Comparison of ENCODE assay signal across 3 cellular contexts in the genomic region with DNA sequence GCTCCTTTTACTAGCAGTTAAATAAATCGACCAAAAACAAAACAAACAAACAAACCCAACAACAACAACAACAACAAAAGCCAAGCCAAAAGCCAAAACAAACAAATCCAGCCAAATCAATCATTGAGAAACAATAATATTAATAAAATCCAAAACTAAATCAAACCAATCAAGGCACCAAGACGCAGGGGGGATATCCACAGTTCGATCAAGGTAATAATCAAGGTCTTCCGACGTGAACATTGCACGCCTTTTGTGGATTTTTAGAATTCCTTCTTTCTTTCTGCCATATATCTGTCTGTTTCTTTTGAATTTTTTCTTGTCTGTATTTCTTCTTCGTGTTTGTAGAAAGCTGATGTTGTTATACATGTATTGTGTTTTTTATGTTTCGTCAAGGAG.
TF ChIP-seq lines count a peak whose summit lies in the region.

No MANE protein-coding gene starts in this region.

TF ChIP-seq in SK-N-SH, 30 proteins besides CTCF, POLR2A, EP300 and RAD21 (continued from another document and continues in another):
- TF ChIP-seq, protein P1, sequence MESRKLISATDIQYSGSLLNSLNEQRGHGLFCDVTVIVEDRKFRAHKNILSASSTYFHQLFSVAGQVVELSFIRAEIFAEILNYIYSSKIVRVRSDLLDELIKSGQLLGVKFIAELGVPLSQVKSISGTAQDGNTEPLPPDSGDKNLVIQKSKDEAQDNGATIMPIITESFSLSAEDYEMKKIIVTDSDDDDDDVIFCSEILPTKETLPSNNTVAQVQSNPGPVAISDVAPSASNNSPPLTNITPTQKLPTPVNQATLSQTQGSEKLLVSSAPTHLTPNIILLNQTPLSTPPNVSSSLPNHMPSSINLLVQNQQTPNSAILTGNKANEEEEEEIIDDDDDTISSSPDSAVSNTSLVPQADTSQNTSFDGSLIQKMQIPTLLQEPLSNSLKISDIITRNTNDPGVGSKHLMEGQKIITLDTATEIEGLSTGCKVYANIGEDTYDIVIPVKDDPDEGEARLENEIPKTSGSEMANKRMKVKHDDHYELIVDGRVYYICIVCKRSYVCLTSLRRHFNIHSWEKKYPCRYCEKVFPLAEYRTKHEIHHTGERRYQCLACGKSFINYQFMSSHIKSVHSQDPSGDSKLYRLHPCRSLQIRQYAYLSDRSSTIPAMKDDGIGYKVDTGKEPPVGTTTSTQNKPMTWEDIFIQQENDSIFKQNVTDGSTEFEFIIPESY (IDR thresholded peaks at IDR 0.05; ENCODE audit: borderline replicate concordance, low read depth), result no peak
- TF ChIP-seq JUND (IDR thresholded peaks at IDR 0.05) (no peak), YY1 (IDR thresholded peaks at IDR 0.05; ENCODE audit: low read depth) (no peak), PBX3 (IDR thresholded peaks at IDR 0.05) (no peak), USF1 (IDR thresholded peaks at IDR 0.05; ENCODE audit: borderline replicate concordance, low read depth) (no peak), TEAD4 (IDR thresholded peaks at IDR 0.05; ENCODE audit: borderline replicate concordance, insufficient read depth) (no peak), MEF2A (IDR thresholded peaks at IDR 0.05; ENCODE audit: borderline replicate concordance, low read depth) (no peak), CHD2 (IDR thresholded peaks at IDR 0.05; ENCODE audit: low read length, partially characterized antibody) (no peak)
- TF ChIP-seq, protein P2, sequence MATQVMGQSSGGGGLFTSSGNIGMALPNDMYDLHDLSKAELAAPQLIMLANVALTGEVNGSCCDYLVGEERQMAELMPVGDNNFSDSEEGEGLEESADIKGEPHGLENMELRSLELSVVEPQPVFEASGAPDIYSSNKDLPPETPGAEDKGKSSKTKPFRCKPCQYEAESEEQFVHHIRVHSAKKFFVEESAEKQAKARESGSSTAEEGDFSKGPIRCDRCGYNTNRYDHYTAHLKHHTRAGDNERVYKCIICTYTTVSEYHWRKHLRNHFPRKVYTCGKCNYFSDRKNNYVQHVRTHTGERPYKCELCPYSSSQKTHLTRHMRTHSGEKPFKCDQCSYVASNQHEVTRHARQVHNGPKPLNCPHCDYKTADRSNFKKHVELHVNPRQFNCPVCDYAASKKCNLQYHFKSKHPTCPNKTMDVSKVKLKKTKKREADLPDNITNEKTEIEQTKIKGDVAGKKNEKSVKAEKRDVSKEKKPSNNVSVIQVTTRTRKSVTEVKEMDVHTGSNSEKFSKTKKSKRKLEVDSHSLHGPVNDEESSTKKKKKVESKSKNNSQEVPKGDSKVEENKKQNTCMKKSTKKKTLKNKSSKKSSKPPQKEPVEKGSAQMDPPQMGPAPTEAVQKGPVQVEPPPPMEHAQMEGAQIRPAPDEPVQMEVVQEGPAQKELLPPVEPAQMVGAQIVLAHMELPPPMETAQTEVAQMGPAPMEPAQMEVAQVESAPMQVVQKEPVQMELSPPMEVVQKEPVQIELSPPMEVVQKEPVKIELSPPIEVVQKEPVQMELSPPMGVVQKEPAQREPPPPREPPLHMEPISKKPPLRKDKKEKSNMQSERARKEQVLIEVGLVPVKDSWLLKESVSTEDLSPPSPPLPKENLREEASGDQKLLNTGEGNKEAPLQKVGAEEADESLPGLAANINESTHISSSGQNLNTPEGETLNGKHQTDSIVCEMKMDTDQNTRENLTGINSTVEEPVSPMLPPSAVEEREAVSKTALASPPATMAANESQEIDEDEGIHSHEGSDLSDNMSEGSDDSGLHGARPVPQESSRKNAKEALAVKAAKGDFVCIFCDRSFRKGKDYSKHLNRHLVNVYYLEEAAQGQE (IDR thresholded peaks at IDR 0.05; ENCODE audit: low read depth, low read length), result no peak

TF ChIP-seq in SK-N-SH treated with all-trans-retinoic acid at 6 μM for 48 hours, 23 proteins besides CTCF, POLR2A, EP300 and RAD21 (continued from another document and continues in another):
- TF ChIP-seq, protein P3, sequence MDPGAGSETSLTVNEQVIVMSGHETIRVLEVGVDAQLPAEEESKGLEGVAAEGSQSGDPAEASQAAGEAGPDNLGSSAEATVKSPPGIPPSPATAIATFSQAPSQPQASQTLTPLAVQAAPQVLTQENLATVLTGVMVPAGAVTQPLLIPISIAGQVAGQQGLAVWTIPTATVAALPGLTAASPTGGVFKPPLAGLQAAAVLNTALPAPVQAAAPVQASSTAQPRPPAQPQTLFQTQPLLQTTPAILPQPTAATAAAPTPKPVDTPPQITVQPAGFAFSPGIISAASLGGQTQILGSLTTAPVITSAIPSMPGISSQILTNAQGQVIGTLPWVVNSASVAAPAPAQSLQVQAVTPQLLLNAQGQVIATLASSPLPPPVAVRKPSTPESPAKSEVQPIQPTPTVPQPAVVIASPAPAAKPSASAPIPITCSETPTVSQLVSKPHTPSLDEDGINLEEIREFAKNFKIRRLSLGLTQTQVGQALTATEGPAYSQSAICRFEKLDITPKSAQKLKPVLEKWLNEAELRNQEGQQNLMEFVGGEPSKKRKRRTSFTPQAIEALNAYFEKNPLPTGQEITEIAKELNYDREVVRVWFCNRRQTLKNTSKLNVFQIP (CRISPR knock-in tag; IDR thresholded peaks at IDR 0.05; ENCODE audit: borderline replicate concordance, low read depth), result no peak
- no peak for TF ChIP-seq BACH2 (CRISPR knock-in tag; IDR thresholded peaks at IDR 0.05; ENCODE audit: borderline replicate concordance)
- no peak for TF ChIP-seq OSR1 (CRISPR knock-in tag; IDR thresholded peaks at IDR 0.05)
- TF ChIP-seq, protein P4, sequence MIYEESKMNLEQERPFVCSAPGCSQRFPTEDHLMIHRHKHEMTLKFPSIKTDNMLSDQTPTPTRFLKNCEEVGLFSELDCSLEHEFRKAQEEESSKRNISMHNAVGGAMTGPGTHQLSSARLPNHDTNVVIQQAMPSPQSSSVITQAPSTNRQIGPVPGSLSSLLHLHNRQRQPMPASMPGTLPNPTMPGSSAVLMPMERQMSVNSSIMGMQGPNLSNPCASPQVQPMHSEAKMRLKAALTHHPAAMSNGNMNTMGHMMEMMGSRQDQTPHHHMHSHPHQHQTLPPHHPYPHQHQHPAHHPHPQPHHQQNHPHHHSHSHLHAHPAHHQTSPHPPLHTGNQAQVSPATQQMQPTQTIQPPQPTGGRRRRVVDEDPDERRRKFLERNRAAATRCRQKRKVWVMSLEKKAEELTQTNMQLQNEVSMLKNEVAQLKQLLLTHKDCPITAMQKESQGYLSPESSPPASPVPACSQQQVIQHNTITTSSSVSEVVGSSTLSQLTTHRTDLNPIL (CRISPR knock-in tag; IDR thresholded peaks at IDR 0.05; ENCODE audit: low read depth), result no peak
- no peak for TF ChIP-seq SNAI2 (CRISPR knock-in tag; IDR thresholded peaks at IDR 0.05)
- TF ChIP-seq TOX (CRISPR knock-in tag; IDR thresholded peaks at IDR 0.05; ENCODE audit: borderline replicate concordance), result no peak
- no peak for TF ChIP-seq PATZ1 (CRISPR knock-in tag; IDR thresholded peaks at IDR 0.05; ENCODE audit: borderline replicate concordance)
- no peak for TF ChIP-seq TCF4 (CRISPR knock-in tag; IDR thresholded peaks at IDR 0.05; ENCODE audit: borderline replicate concordance)
- no peak for TF ChIP-seq ZFP30 (CRISPR knock-in tag; IDR thresholded peaks at IDR 0.05)
- TF ChIP-seq ZNF8 (CRISPR knock-in tag; IDR thresholded peaks at IDR 0.05), result no peak
- TF ChIP-seq ISL1 (CRISPR knock-in tag; IDR thresholded peaks at IDR 0.05), result no peak

TF ChIP-seq in liver, 16 proteins besides CTCF, POLR2A, EP300 and RAD21 (continued from another document):
- TF ChIP-seq, protein P2 (IDR thresholded peaks at IDR 0.05), result no peak
- TF ChIP-seq JUND (IDR thresholded peaks at IDR 0.05) (no peak), HNF4G (IDR thresholded peaks at IDR 0.05) (no peak), ATF3 (IDR thresholded peaks at IDR 0.05) (no peak), TAF1 (conservative IDR thresholded peaks at IDR 0.05) (no peak), GABPA (IDR thresholded peaks at IDR 0.05 in 1 of 2, conservative IDR thresholded peaks at IDR 0.05 in 1 of 2) (no peak), FOXA2 (IDR thresholded peaks at IDR 0.05) (no peak), SP1 (IDR thresholded peaks at IDR 0.05) (no peak)
- TF ChIP-seq, protein P1 (IDR thresholded peaks at IDR 0.05), result no peak
